Comparison of ENCODE assay signal across 16 cellular contexts in genomic region chr2:230209422-230210051, GRCh38. TPM values are rescaled to one million over a fixed set of nuclear protein-coding genes. Genes with fewer than 3 reads are reported as not detected.
DNase-seq lines count a peak whose midpoint lies in the region; ATAC-seq, FAIRE-seq and TF ChIP-seq lines count a peak whose summit lies in the region.
"Had no signal": no experiment of that assay in that cellular context is flagged by ENCODE, and none has a peak within 500 bp of the region (broad histone marks: within the 10 kb centered on the region; RNA-seq: fewer than 3 reads in every experiment).

No MANE protein-coding gene starts in this region.

- no peak overlapping the region for H4K91ac ChIP-seq in neuronal stem cell (ENCODE audit: low read depth, low read length, poor library complexity)

- H3K4me3 ChIP-seq in DOHH2 (ENCODE audit: low read length) (peak overlapping the region; percentile 10), HL-60 (replicated peaks; ENCODE audit: insufficient read depth, low read length) (no peak overlapping the region), GM12878 (no peak overlapping the region), neuronal stem cell (ENCODE audit: low read length in 2 of 2) (no peak overlapping the region)
- H3K4me3 ChIP-seq: ascending aorta, smooth muscle cell had no signal

- H4K8ac ChIP-seq in neuronal stem cell (ENCODE audit: low read depth, low read length): no peak overlapping the region

- ATAC-seq in GM19463 (IDR thresholded peaks at IDR 0.05; ENCODE audit: unreplicated experiment) (peak; percentile 47), GM12878 (peak; percentile 76), GM21360 (IDR thresholded peaks at IDR 0.05; ENCODE audit: unreplicated experiment) (no peak)
- ATAC-seq: left cardiac atrium had no signal

- TF ChIP-seq CTCF in DOHH2 (IDR thresholded peaks at IDR 0.05; ENCODE audit: low read depth, low read length, poor library complexity, severe bottlenecking) (no peak), HL-60 (IDR thresholded peaks at IDR 0.05; ENCODE audit: insufficient read depth, low read length) (no peak), GM12878 (IDR thresholded peaks at IDR 0.05 in 2 of 3, conservative IDR thresholded peaks at IDR 0.05 in 1 of 3; ENCODE audit: control insufficient read depth in 2 of 3, extremely low read depth in 1 of 3, insufficient read depth in 1 of 3, low read depth in 3 of 3, low read length in 3 of 3) (no peak)

- peaks cover 25% of the 10 kb centered on the region for H3F3A ChIP-seq in DOHH2 (ENCODE audit: control insufficient read depth, insufficient read depth)

- no peak overlapping the region for H3K14ac ChIP-seq in neuronal stem cell (ENCODE audit: low read length)

- H2BK15ac ChIP-seq in neuronal stem cell (ENCODE audit: low read length): no peak overlapping the region

- DNase-seq in HL-60 (ENCODE audit: low read depth in 1 of 2, low spot score in 1 of 2) (peak in 1 of 2 experiments; percentile 65), GM12878 (ENCODE audit: low read depth, low spot score) (no peak), neuronal stem cell (ENCODE audit: low spot score) (no peak), activated gamma-delta T cell treated with Interleukin-2 at 50 U/mL for 16 hours (no peak), SW480 (ENCODE audit: low spot score) (no peak)
- DNase-seq: effector CD8-positive, alpha-beta T cell; glutamatergic neuron; left cardiac atrium; NCI-H2029 treated with DMSO at 0.1 percent for 48 hours; trophoblast cell had no signal

- no peak overlapping the region for H2AFZ ChIP-seq in GM12878 (ENCODE audit: control insufficient read depth, low read depth, low read length)
- no peak overlapping the region for H2AFZ ChIP-seq in neuronal stem cell (ENCODE audit: low read length)

- no peaks in the 10 kb centered on the region for H3K9me3 ChIP-seq in DOHH2 (ENCODE audit: control insufficient read depth, insufficient read depth, low read length)
- H3K9me3 ChIP-seq in GM12878 (replicated peaks; ENCODE audit: control insufficient read depth, insufficient read depth, low read length): no peaks in the 10 kb centered on the region
- no peaks in the 10 kb centered on the region for H3K9me3 ChIP-seq in neuronal stem cell (replicated peaks in 1 of 2; ENCODE audit: control insufficient read depth in 2 of 2, insufficient read depth in 1 of 2, low read depth in 1 of 2, low read length in 2 of 2)
- H3K9me3 ChIP-seq: ascending aorta had no signal

- H3K23ac ChIP-seq in neuronal stem cell (ENCODE audit: low read depth, low read length, poor library complexity): no peak overlapping the region

- H2BK5ac ChIP-seq in neuronal stem cell (ENCODE audit: low read length): no peak overlapping the region

- RAD21 ChIA-PET in GM12878 (lab: Charles Lee; ENCODE audit: unreplicated experiment): interaction anchor here (1.0 to 2.9 kb wide), 3 partner anchors 10 to 16 kb away, joined by 3 to 10 read pairs (median 4); partner anchors contain the start of genes SP110 and SP140

- 0% methylated on average over 1 of the region's 1 CpG for WGBS in GM12878 (ENCODE audit: insufficient coverage, insufficient replicate concordance, low lambda C conversion rate, missing lambda C conversion rate)
- WGBS in neuronal stem cell (ENCODE audit: extremely low coverage in 2 of 2, insufficient read length in 2 of 2, insufficient replicate concordance in 1 of 2), 2 donors: no CpG with 5 or more reads among the region's 1 CpG

- no peak overlapping the region for H3K9ac ChIP-seq in GM12878 (ENCODE audit: control insufficient read depth, insufficient read depth, low read length)
- H3K9ac ChIP-seq in neuronal stem cell (ENCODE audit: low read depth, low read length, poor library complexity): no peak overlapping the region

- TF ChIP-seq POLR2A in GM12878 (IDR thresholded peaks at IDR 0.05; ENCODE audit: low read depth, low read length): no peak

- no peak overlapping the region for H2BK120ac ChIP-seq in neuronal stem cell (ENCODE audit: low read depth, low read length)

- H3K79me2 ChIP-seq in DOHH2 (ENCODE audit: control insufficient read depth, low read length) (peaks cover 75% of the 10 kb centered on the region), GM12878 (ENCODE audit: control insufficient read depth, insufficient read depth, low read length) (no peaks in the 10 kb centered on the region; the same call in 1 of the 2 replicates)

- H2AK5ac ChIP-seq in neuronal stem cell (ENCODE audit: low read depth, low read length): no peak overlapping the region

- H3K36me3 ChIP-seq in DOHH2 (ENCODE audit: control insufficient read depth, low read length): peaks cover 63% of the 10 kb centered on the region
- H3K36me3 ChIP-seq in GM12878 (ENCODE audit: control insufficient read depth in 2 of 2, insufficient read depth in 2 of 2, low read length in 1 of 2): peaks cover 15 to 72% of the 10 kb centered on the region in 2 experiments
- H3K36me3 ChIP-seq in neuronal stem cell (replicated peaks in 1 of 2; ENCODE audit: control insufficient read depth in 2 of 2, insufficient read depth in 2 of 2, low read length in 2 of 2): no peaks in the 10 kb centered on the region

- H3K79me1 ChIP-seq in neuronal stem cell (ENCODE audit: low read depth, low read length): no peaks in the 10 kb centered on the region

- in situ Hi-C loops in GM12878 (cut with MboI): loop anchor here (5.0 kb wide), 1 partner anchor 393 kb away; no protein-coding TSS in a partner anchor

- CTCF ChIA-PET in GM12878 (lab: Yijun Ruan, JAX): interaction anchor here (1.5 to 6.3 kb wide), 3 partner anchors 8 to 375 kb away, joined by 3 to 36 read pairs (median 5); partner anchors contain the start of gene SP110

- no peak overlapping the region for H3K18ac ChIP-seq in neuronal stem cell (ENCODE audit: low read length)

- no peaks in the 10 kb centered on the region for H3K27me3 ChIP-seq in DOHH2 (ENCODE audit: control insufficient read depth, low read length)
- no peaks in the 10 kb centered on the region for H3K27me3 ChIP-seq in HL-60 (ENCODE audit: insufficient read depth, poor library complexity, severe bottlenecking)
- no peaks in the 10 kb centered on the region for H3K27me3 ChIP-seq in GM12878 (replicated peaks in 1 of 2; ENCODE audit: control insufficient read depth in 2 of 2, insufficient read depth in 2 of 2, low read length in 1 of 2)
- H3K27me3 ChIP-seq in neuronal stem cell (ENCODE audit: control insufficient read depth in 3 of 3, insufficient read depth in 3 of 3, low read depth in 1 of 3, low read length in 3 of 3): no peaks in the 10 kb centered on the region
- H3K27me3 ChIP-seq: ascending aorta had no signal

- no TSS peak for BruUV-seq in GM12878 (replicated peaks; lab: Mats Ljungman, UMichigan)

- no peak for FAIRE-seq in GM12878 (lab: Jason Lieb, UNC)

- SMC1A ChIA-PET in GM12878 (lab: Charles Lee; ENCODE audit: uncharacterized antibody, unreplicated experiment): interaction anchor here (0.7 to 9.6 kb wide), 7 partner anchors 9 to 401 kb away, joined by 3 to 121 read pairs (median 5); partner anchors contain the start of genes SP110 and SP140

- H3K4me1 ChIP-seq in DOHH2 (ENCODE audit: control insufficient read depth, low read length): peaks cover 61% of the 10 kb centered on the region
- H3K4me1 ChIP-seq in GM12878 (ENCODE audit: control insufficient read depth, insufficient read depth, low read length): peaks cover 40% of the 10 kb centered on the region
- no peaks in the 10 kb centered on the region for H3K4me1 ChIP-seq in neuronal stem cell (ENCODE audit: control insufficient read depth in 2 of 2, insufficient read depth in 1 of 2, low read depth in 1 of 2, low read length in 2 of 2)
- H3K4me1 ChIP-seq: ascending aorta had no signal

- H3K27ac ChIP-seq in DOHH2 (ENCODE audit: low read depth, low read length) (no peak overlapping the region), HL-60 (replicated peaks) (peak overlapping the region; percentile 9; the same call in 1 of the 2 replicates), GM12878 (ENCODE audit: control insufficient read depth, insufficient read depth) (no peak overlapping the region), neuronal stem cell (replicated peaks; ENCODE audit: low read length) (no peak overlapping the region)
- H3K27ac ChIP-seq: ascending aorta had no signal

- H3K4ac ChIP-seq in neuronal stem cell (ENCODE audit: low read length): no peak overlapping the region

- intact Hi-C loops in GM12878 (cut with micrococcal nuclease; ENCODE audit: unreplicated experiment): loop anchor here (5.0 kb wide), 1 partner anchor 108 kb away; no protein-coding TSS in a partner anchor

- no peaks in the 10 kb centered on the region for H4K20me1 ChIP-seq in DOHH2 (ENCODE audit: control insufficient read depth, insufficient read depth, low read depth, low read length)
- no peaks in the 10 kb centered on the region for H4K20me1 ChIP-seq in GM12878 (ENCODE audit: control insufficient read depth, insufficient read depth)

- TF ChIP-seq EP300 in GM12878 (IDR thresholded peaks at IDR 0.05; ENCODE audit: borderline replicate concordance in 1 of 2, control insufficient read depth in 1 of 2, low read depth in 2 of 2, low read length in 2 of 2): peak in 1 of 2 experiments; percentile 84; a peak in 2 of 4 replicates

- no peak for TF ChIP-seq RAD21 in GM12878 (IDR thresholded peaks at IDR 0.05; ENCODE audit: insufficient read depth, low read depth, low read length)

- no peaks in the 10 kb centered on the region for H3K9me2 ChIP-seq in DOHH2 (replicated peaks; ENCODE audit: control insufficient read depth, low read length)

- no peak overlapping the region for H2BK12ac ChIP-seq in neuronal stem cell (ENCODE audit: low read length)

- H3K4me2 ChIP-seq in DOHH2 (ENCODE audit: low read length): peak overlapping the region; percentile 51
- peak overlapping the region; percentile 3; the same call in 1 of the 2 replicates for H3K4me2 ChIP-seq in GM12878 (ENCODE audit: control insufficient read depth, insufficient read depth)
- no peak overlapping the region for H3K4me2 ChIP-seq in neuronal stem cell (ENCODE audit: insufficient read depth, low read length, poor library complexity, severe bottlenecking)
- H3K4me2 ChIP-seq: smooth muscle cell had no signal

- POLR2A ChIA-PET in GM12878 (lab: Charles Lee): interaction anchor here (1.0 to 2.6 kb wide), 2 partner anchors 10 to 17 kb away, joined by 5 to 11 read pairs; partner anchors contain the start of genes SP110 and SP140

RNA-seq across cellular contexts. Expression of gene SP110, which starts 10.2 kb away (rescaled TPM):
- 315 and 352 TPM in 2 replicates for total RNA-seq in GM12878 (2013; cell fraction: nucleolus; rRNA removed)
- 81.2 and 98.7 TPM in 2 replicates for total RNA-seq in GM12878 (2014; rRNA removed)
- total RNA-seq in GM12878 (2014; rRNA removed; fragmentation: Illumina TruSeq; extraction: Trizol): 125 and 130 TPM in 2 replicates
- total RNA-seq in GM12878 (2021): 82.3 and 82.5 TPM in 2 replicates
- 67.6 TPM for polyA plus RNA-seq in GM12878 (2011; ENCODE audit: low read depth)
- polyA plus RNA-seq in GM12878 (2011; rRNA removed): 86.5 and 107 TPM in 2 replicates
- 94.5 and 123 TPM in 2 replicates for polyA plus RNA-seq in GM12878 (2011; cell fraction: cytosol; rRNA removed)
- polyA plus RNA-seq in GM12878 (2011; cell fraction: nucleus; rRNA removed): 131 and 192 TPM in 2 replicates
- 84.4 and 86.7 TPM in 2 replicates for polyA plus RNA-seq in GM12878 (2012)
- polyA plus RNA-seq in GM12878 (2014; fragmentation: Illumina TruSeq; extraction: Trizol): 149 and 176 TPM in 2 replicates
- polyA plus RNA-seq in GM12878 (2014; fragmentation: Nextera tagmentation; extraction: Ambion mirVana): 100 to 1,000 TPM in 1 of 2 experiments, 10 to 100 TPM in 1; 97.3 to 103 TPM
- 68.6 and 86.5 TPM in 2 replicates for polyA plus RNA-seq in GM12878 (2014; rRNA removed)
- polyA plus RNA-seq in GM12878 (2016; fragmentation: Nextera tagmentation; extraction: Ambion mirVana): 100 to 1,000 TPM; 109 to 113 TPM
- polyA minus RNA-seq in GM12878 (2011; rRNA and poly(A)+ RNA removed): 111 and 121 TPM in 2 replicates
- polyA minus RNA-seq in GM12878 (2011; cell fraction: cytosol; rRNA and poly(A)+ RNA removed): 38.5 and 44.1 TPM in 2 replicates
- 78.3 and 127 TPM in 2 replicates for polyA minus RNA-seq in GM12878 (2011; cell fraction: nucleus; rRNA and poly(A)+ RNA removed)
- polyA plus RNA-seq in neuronal stem cell (2013, experiment 1 of 2): 1.7 TPM
- polyA plus RNA-seq in neuronal stem cell (2013, experiment 2 of 2): 1.5 TPM
- polyA plus RNA-seq: neural cell had no signal

RNA-seq across cellular contexts. Expression of gene SP140, which starts 16.0 kb away (rescaled TPM):
- 405 and 446 TPM in 2 replicates for total RNA-seq in GM12878 (2013; cell fraction: nucleolus; rRNA removed)
- total RNA-seq in GM12878 (2014; rRNA removed) (87.0 and 101 TPM in 2 replicates), GM12878 (2014; rRNA removed; fragmentation: Illumina TruSeq; extraction: Trizol) (141 and 154 TPM in 2 replicates), GM12878 (2021) (106 and 113 TPM in 2 replicates)
- polyA plus RNA-seq in GM12878 (2011; ENCODE audit: low read depth): 88.4 TPM
- polyA plus RNA-seq in GM12878 (2011; rRNA removed) (159 and 164 TPM in 2 replicates), GM12878 (2014; fragmentation: Illumina TruSeq; extraction: Trizol) (120 and 143 TPM in 2 replicates), GM12878 (2014; fragmentation: Nextera tagmentation; extraction: Ambion mirVana) (10 to 100 TPM; 61.7 to 93.9 TPM), GM12878 (2014; rRNA removed) (76.1 and 87.2 TPM in 2 replicates), GM12878 (2016; fragmentation: Nextera tagmentation; extraction: Ambion mirVana) (10 to 100 TPM; 85.4 to 87.5 TPM)
- polyA plus RNA-seq in GM12878 (2011; cell fraction: cytosol; rRNA removed): 96.6 and 112 TPM in 2 replicates
- polyA plus RNA-seq in GM12878 (2011; cell fraction: nucleus; rRNA removed): 175 and 178 TPM in 2 replicates
- 64.2 and 65.5 TPM in 2 replicates for polyA plus RNA-seq in GM12878 (2012)
- 143 and 187 TPM in 2 replicates for polyA minus RNA-seq in GM12878 (2011; rRNA and poly(A)+ RNA removed)
- polyA minus RNA-seq in GM12878 (2011; cell fraction: cytosol; rRNA and poly(A)+ RNA removed): 27.0 and 32.6 TPM in 2 replicates
- polyA minus RNA-seq in GM12878 (2011; cell fraction: nucleus; rRNA and poly(A)+ RNA removed): 173 and 304 TPM in 2 replicates
- 0.06 TPM for polyA plus RNA-seq in neuronal stem cell (2013, experiment 1 of 2)
- 0.04 TPM for polyA plus RNA-seq in neuronal stem cell (2013, experiment 2 of 2)
- polyA plus RNA-seq: smooth muscle cell had no signal
